In the genomic region with DNA sequence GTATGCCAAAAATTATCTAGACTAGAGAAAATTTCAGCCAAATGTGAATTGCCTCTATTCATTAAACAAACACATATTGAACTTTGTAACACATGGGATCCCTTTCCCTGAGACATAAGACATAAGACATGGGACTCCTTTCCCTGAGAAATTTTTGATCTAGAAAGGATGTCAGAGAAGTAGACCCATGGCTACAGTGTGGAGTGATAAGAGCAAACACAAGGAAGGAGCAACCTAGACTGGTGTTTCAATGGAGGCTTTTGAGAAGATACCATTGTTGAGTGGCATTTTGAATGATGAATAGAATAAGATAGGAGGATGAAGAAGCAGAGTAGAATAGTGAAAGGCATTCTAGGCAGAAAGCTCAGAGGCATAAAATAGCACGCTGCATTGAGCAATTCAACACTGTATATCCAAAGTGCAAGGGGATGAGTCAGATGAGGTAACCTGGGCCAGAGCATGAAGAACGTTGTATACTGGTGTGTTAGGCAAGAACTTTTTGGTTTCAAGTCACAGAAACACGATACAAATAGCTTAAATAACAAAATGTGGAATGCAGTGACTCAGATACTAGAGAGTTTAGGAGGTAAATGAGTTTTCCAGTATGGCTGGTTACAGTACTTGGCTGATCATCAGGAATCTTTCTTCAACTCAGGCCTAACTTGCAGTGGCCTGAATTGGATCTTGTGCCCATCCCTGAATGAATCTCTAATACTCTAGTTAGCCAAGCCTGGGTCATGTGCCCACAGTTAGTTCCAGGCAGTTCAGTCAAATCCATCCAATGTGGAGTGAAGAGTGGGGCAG, we compare ENCODE assay signal across 13 cellular contexts.
A peak's percentile ranks its signal among the peaks of the same experiment; 100 is the strongest.
DNase-seq lines count a peak whose midpoint lies in the region; ATAC-seq, FAIRE-seq and TF ChIP-seq lines count a peak whose summit lies in the region.
"Had no signal": no experiment of that assay in that cellular context is flagged by ENCODE, and none has a peak within 500 bp of the region (broad histone marks: within the 10 kb centered on the region; RNA-seq: fewer than 3 reads in every experiment).

No MANE protein-coding gene starts in this region.

- no peak for TF ChIP-seq POLR2A in transverse colon (IDR thresholded peaks at IDR 0.05)

- DNase-seq in astrocyte (ENCODE audit: low read depth) = peak; percentile 99
- peak; percentile 95 for DNase-seq in kidney tubule cell (ENCODE audit: low spot score)
- peak; percentile 10 for DNase-seq in transverse colon
- DNase-seq in NCI-H2029 (lab: John Stamatoyannopoulos, UW) = no peak
- no peak for DNase-seq in GM13976 (ENCODE audit: low spot score)
- DNase-seq: activated naive CD4-positive, alpha-beta T cell; heart right ventricle; substantia nigra; T-helper 17 cell had no signal

- H3K9me3 ChIP-seq in astrocyte (ENCODE audit: insufficient read depth, low read depth, low read length) (no peaks in the 10 kb centered on the region), transverse colon (no peaks in the 10 kb centered on the region)

- H2AFZ ChIP-seq in astrocyte (ENCODE audit: low read depth, low read length) = peak overlapping the region; percentile 14

- H3K4me3 ChIP-seq in astrocyte (ENCODE audit: insufficient read depth, low read depth, low read length) (no peak overlapping the region), transverse colon (no peak overlapping the region)
- H3K4me3 ChIP-seq: heart right ventricle, skin epidermis had no signal

- peaks cover 2% of the 10 kb centered on the region for H3K9me3 Mint-ChIP-seq in astrocyte (ENCODE audit: unreplicated experiment)

- H3K27ac ChIP-seq in astrocyte (ENCODE audit: low read depth, low read length) (peak overlapping the region; percentile 71), transverse colon (peak overlapping the region; percentile 35 to 66 (median 46))
- H3K27ac ChIP-seq: heart right ventricle had no signal

- no peak overlapping the region for H3K4me3 Mint-ChIP-seq in astrocyte (ENCODE audit: unreplicated experiment)
- H3K4me3 Mint-ChIP-seq: T-helper 17 cell had no signal

- H3K9ac ChIP-seq in astrocyte (ENCODE audit: low read length) = peak overlapping the region; percentile 30

- peak overlapping the region; percentile 69 for H3K4me2 ChIP-seq in astrocyte (ENCODE audit: low read length)

- intact Hi-C loops in transverse colon (cut with DNase I; ENCODE audit: low total_unique reads) = no loop called here

- no peak for ATAC-seq in HG03196 (IDR thresholded peaks at IDR 0.05; ENCODE audit: unreplicated experiment)
- ATAC-seq: T-helper 17 cell had no signal

- H3K36me3 ChIP-seq in astrocyte (ENCODE audit: insufficient read depth, low read length) (no peaks in the 10 kb centered on the region), transverse colon (no peaks in the 10 kb centered on the region)
- H3K36me3 ChIP-seq: heart right ventricle had no signal

- 59 to 61% methylated on average over 3 of the region's 3 CpGs for WGBS in transverse colon (ENCODE audit: low coverage in 1 of 2), 2 donors

- in situ Hi-C loops in transverse colon (cut with MboI; ENCODE audit: low pct_ligation_motif_present in 1 of 4, low pct_unique_long_range_greater_than_20kb in 1 of 4, low sequenced_read_pairs in 3 of 4) (no loop called here), GM13976 (cut with MboI; ENCODE audit: low sequenced_read_pairs, unreplicated experiment) (no loop called here)

- H3K36me3 Mint-ChIP-seq in astrocyte (ENCODE audit: low read depth, unreplicated experiment) = no peaks in the 10 kb centered on the region

- no peak for TF ChIP-seq CTCF in astrocyte (IDR thresholded peaks at IDR 0.05; ENCODE audit: insufficient read depth, low read depth, low read length)
- no peak for TF ChIP-seq CTCF in transverse colon (IDR thresholded peaks at IDR 0.05)
- TF ChIP-seq CTCF in GM13976 (IDR thresholded peaks at IDR 0.05; ENCODE audit: borderline replicate concordance, control extremely low read depth, extremely low read depth, insufficient read depth, missing control alignments) = no peak

- H3K4me1 Mint-ChIP-seq in astrocyte (ENCODE audit: low read depth, unreplicated experiment) = peaks cover 16% of the 10 kb centered on the region

- peak overlapping the region; percentile 54 for H3K27ac Mint-ChIP-seq in astrocyte (ENCODE audit: unreplicated experiment)
- H3K27ac Mint-ChIP-seq: T-helper 17 cell had no signal

- H3K4me1 ChIP-seq in astrocyte (ENCODE audit: insufficient read depth, low read length) = peaks cover 16% of the 10 kb centered on the region
- H3K4me1 ChIP-seq in transverse colon = no peaks in the 10 kb centered on the region
- H3K4me1 ChIP-seq: heart right ventricle had no signal

- no peak for TF ChIP-seq RAD21 in Ishikawa (IDR thresholded peaks at IDR 0.05; ENCODE audit: low read depth)

- peaks cover 4% of the 10 kb centered on the region for H3K27me3 Mint-ChIP-seq in astrocyte (ENCODE audit: low read depth, unreplicated experiment)

- TF ChIP-seq EP300 in Ishikawa (IDR thresholded peaks at IDR 0.05; ENCODE audit: borderline replicate concordance) (peak; percentile 38; the same call in 1 of the 2 replicates), transverse colon (IDR thresholded peaks at IDR 0.05; ENCODE audit: low read depth) (no peak)

- peak; percentile 99 for FAIRE-seq in astrocyte (lab: Jason Lieb, UNC)
- FAIRE-seq: GM18507 had no signal

- H3K27me3 ChIP-seq in astrocyte (ENCODE audit: insufficient read depth, low read length) = no peaks in the 10 kb centered on the region
- no peaks in the 10 kb centered on the region for H3K27me3 ChIP-seq in transverse colon
- H3K27me3 ChIP-seq: heart right ventricle had no signal

- H4K20me1 ChIP-seq in astrocyte (ENCODE audit: insufficient read depth, low read length) = no peaks in the 10 kb centered on the region

- H3K79me2 ChIP-seq in astrocyte (ENCODE audit: insufficient read depth, low read length) = no peaks in the 10 kb centered on the region

TF ChIP-seq in Ishikawa, 13 proteins besides CTCF, POLR2A, EP300 and RAD21:
- peak; percentile 61; the same call in 1 of the 2 replicates for TF ChIP-seq TEAD4 (IDR thresholded peaks at IDR 0.05)
- TF ChIP-seq NFIC (IDR thresholded peaks at IDR 0.05) = 0 out of 2 replicates have a peak, but pooled peaks have one; percentile 17
- TF ChIP-seq YY1 (IDR thresholded peaks at IDR 0.05; ENCODE audit: low read depth) = no peak
- TF ChIP-seq CEBPB (IDR thresholded peaks at IDR 0.05) = peak; percentile 86

Comparison
In these comparisons a context has a peak if more than half of its experiments do, and no peak if none do; other contexts are left out.
1. DNase-seq: peak in astrocyte (single experiment), kidney tubule cell (single experiment) and transverse colon (single experiment); none in NCI-H2029 (single experiment) and GM13976 (single experiment).